8 cellular contexts compared by ENCODE assay signal in the genomic region with DNA sequence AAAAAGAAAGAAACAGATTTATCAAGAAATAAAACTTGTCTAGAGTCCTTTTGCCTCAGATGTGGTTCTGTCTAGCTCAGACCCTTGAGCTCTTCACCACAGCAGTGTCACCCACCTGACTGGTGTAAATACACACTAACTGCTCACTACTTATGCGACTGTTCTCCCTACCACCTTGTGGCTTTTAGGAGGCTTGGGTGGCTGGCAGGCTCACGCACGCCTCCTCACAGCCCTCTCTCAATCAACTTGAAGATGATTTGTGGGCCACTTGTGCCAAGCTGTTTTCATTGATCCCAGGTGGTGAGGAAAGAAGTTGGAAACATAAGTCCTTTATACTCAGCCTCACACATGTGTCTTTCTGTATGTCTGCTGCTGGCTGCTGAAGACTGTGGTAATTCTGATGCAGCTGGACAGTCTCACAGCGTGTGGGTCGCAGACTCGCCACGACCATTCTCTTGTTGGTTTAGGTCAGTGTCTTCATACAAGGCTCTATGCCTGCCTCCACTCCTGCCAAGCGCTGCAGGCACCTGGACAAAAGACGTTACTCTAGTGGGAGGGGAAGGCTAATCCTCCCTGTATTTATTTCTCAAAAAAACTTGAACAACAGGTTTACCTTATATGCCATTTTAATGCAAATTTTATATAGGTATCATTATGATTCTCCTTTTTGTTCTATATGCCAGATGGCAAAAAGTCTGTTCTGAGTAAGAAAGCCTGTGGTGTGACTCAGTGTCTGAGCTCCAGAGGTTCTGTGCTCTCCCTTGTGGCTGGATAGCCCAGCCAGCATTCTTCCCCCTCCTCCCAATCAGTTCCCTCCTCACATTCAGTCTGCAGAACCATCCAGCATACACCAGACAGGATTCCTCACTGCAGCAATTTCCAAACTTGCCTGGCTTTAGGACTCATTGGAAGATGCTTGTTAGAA.
A peak's percentile ranks its signal among the peaks of the same experiment; 100 is the strongest.
DNase-seq lines count a peak whose midpoint lies in the region; ATAC-seq, FAIRE-seq and TF ChIP-seq lines count a peak whose summit lies in the region.

No MANE protein-coding gene starts in this region.

- DNase-seq in activated CD8-positive, alpha-beta memory T cell treated with anti-CD3 and anti-CD28 coated beads, Interleukin-2, amount 50 U/mL, for 48 hours, result peak; percentile 57
- DNase-seq in activated CD8-positive, alpha-beta memory T cell treated with anti-CD3 and anti-CD28 coated beads, Interleukin-2, amount 50 U/mL, for 4 hours, result no peak
- peak; percentile 47 for DNase-seq in NCI-H774 (lab: John Stamatoyannopoulos, UW)
- DNase-seq in H1 (ENCODE audit: low read depth in 1 of 2, low spot score in 2 of 2), result peak in 1 of 2 experiments; percentile 29
- no peak for DNase-seq in stimulated activated naive CD4-positive, alpha-beta T cell treated with Interleukin-2 at 50 U/mL for 16 hours (lab: John Stamatoyannopoulos, UW)

- 0 out of 7 replicates have a peak overlapping the region, but pooled peaks of 1 of the 4 experiments have one; percentile 34 for H3K9ac ChIP-seq in H1 (replicated peaks in 1 of 4; ENCODE audit: extremely low read depth in 1 of 4, low read depth in 3 of 4, low read length in 3 of 4)

- no peak for FAIRE-seq in H1 (lab: Jason Lieb, UNC)

- peaks cover 6 to 29% (median 22%) of the 10 kb centered on the region in 4 experiments for H3K4me1 ChIP-seq in H1 (replicated peaks in 1 of 4; ENCODE audit: control insufficient read depth in 3 of 4, insufficient read depth in 4 of 4, low read length in 3 of 4)
- peaks cover 6 to 10% of the 10 kb centered on the region in 2 experiments for H3K4me1 ChIP-seq in neutrophil (ENCODE audit: control insufficient read depth in 1 of 2, insufficient read depth in 1 of 2, low read depth in 1 of 2, low read length in 1 of 2)

- peaks cover 5% of the 10 kb centered on the region; the same call in 1 of the 2 replicates for H3K79me1 ChIP-seq in H1 (ENCODE audit: low read depth, low read length)

- H3K23me2 ChIP-seq in H1 (ENCODE audit: low read depth, low read length), result no peaks in the 10 kb centered on the region; the same call in 1 of the 2 replicates

- H3K4ac ChIP-seq in H1 (replicated peaks; ENCODE audit: insufficient read length, low read depth, low read length), result no peak overlapping the region

- H3K9me3 ChIP-seq in H1 (ENCODE audit: insufficient read depth in 2 of 2, low read depth in 1 of 2, low read length in 1 of 2) (no peaks in the 10 kb centered on the region), neutrophil (no peaks in the 10 kb centered on the region)

- no peak for TF ChIP-seq POLR2A in H1 (IDR thresholded peaks at IDR 0.05; ENCODE audit: control extremely low read depth in 1 of 2, low read depth in 2 of 2, low read length in 2 of 2)

- H2BK120ac ChIP-seq in H1 (replicated peaks; ENCODE audit: low read depth, low read length), result no peak overlapping the region

- peak overlapping the region; percentile 65; the same call in 1 of the 2 replicates for H3K18ac ChIP-seq in H1 (ENCODE audit: extremely low read depth, low read length)

- H2BK20ac ChIP-seq in H1 (ENCODE audit: low read length), result peak overlapping the region; percentile 67

- H4K5ac ChIP-seq in H1 (ENCODE audit: insufficient read length, low read depth, low read length), result no peak overlapping the region

- peak overlapping the region; percentile 12 for H4K91ac ChIP-seq in H1 (replicated peaks; ENCODE audit: insufficient read length, low read length)

- no peak overlapping the region for H3K14ac ChIP-seq in H1 (ENCODE audit: insufficient read length)

- peak overlapping the region; percentile 68 for H2BK5ac ChIP-seq in H1 (ENCODE audit: low read depth, low read length)

- H3K27ac ChIP-seq in H1 (ENCODE audit: low read depth, low read length) (no peak overlapping the region), neutrophil (peak overlapping the region; percentile 12)

- no peak for TF ChIP-seq RAD21 in H1 (IDR thresholded peaks at IDR 0.05 in 1 of 2, conservative IDR thresholded peaks at IDR 0.05 in 1 of 2; ENCODE audit: low read depth in 2 of 2, low read length in 2 of 2)

- ATAC-seq in HG02885 (IDR thresholded peaks at IDR 0.05; ENCODE audit: poor library complexity, unreplicated experiment) (no peak), GM21737 (IDR thresholded peaks at IDR 0.05; ENCODE audit: unreplicated experiment) (no peak)

- TF ChIP-seq CTCF in H1 (IDR thresholded peaks at IDR 0.05; ENCODE audit: control extremely low read depth in 1 of 3, insufficient read depth in 1 of 3, low read depth in 1 of 3, low read length in 3 of 3), result no peak
- TF ChIP-seq CTCF in neutrophil (IDR thresholded peaks at IDR 0.05), result no peak

- H3K4me3 ChIP-seq in H1 (ENCODE audit: extremely low read depth in 1 of 4, insufficient read depth in 2 of 4, low read depth in 3 of 4, low read length in 4 of 4), result no peak overlapping the region
- H3K4me3 ChIP-seq in neutrophil (ENCODE audit: low read depth in 1 of 2, low read length in 1 of 2), result no peak overlapping the region

- H2BK12ac ChIP-seq in H1 (ENCODE audit: low read depth, low read length), result peak overlapping the region; percentile 91

- peak overlapping the region; percentile 0 to 12; a peak in 3 of 4 replicates for H3K4me2 ChIP-seq in H1 (ENCODE audit: insufficient read depth in 1 of 2, low read depth in 2 of 2, low read length in 2 of 2)

- TF ChIP-seq EP300 in H1 (IDR thresholded peaks at IDR 0.05; ENCODE audit: borderline replicate concordance in 1 of 2, low read depth in 2 of 2, low read length in 2 of 2), result no peak

- H2AK5ac ChIP-seq in H1 (ENCODE audit: low read depth, low read length), result peak overlapping the region; percentile 58

- no peak overlapping the region for H2AFZ ChIP-seq in H1 (ENCODE audit: low read length)

- H3K79me2 ChIP-seq in H1 (ENCODE audit: control insufficient read depth in 1 of 2, insufficient read depth in 2 of 2, low read length in 2 of 2), result peaks cover 0 to 70% of the 10 kb centered on the region in 2 experiments; a peak in 2 of 4 replicates

- no peaks in the 10 kb centered on the region for H3K27me3 ChIP-seq in H1 (replicated peaks in 1 of 4; ENCODE audit: control insufficient read depth in 3 of 4, extremely low read depth in 1 of 4, insufficient read depth in 3 of 4, low read length in 3 of 4)
- no peaks in the 10 kb centered on the region for H3K27me3 ChIP-seq in neutrophil

- no peak overlapping the region for H4K8ac ChIP-seq in H1 (ENCODE audit: extremely low read depth, insufficient read depth, low read length)

- H2BK15ac ChIP-seq in H1 (ENCODE audit: low read length), result peak overlapping the region; percentile 48; the same call in 1 of the 2 replicates

- CTCF ChIA-PET in H1 (lab: Charles Lee; ENCODE audit: partially characterized antibody), result interaction anchor here (0.5 to 6.6 kb wide), 9 partner anchors 12 to 116 kb away, joined by 3 to 28 read pairs (median 3); a partner anchor contains a TSS

- whole genome bisulfite sequencing in H1 (ENCODE audit: extremely low coverage in 1 of 2, insufficient coverage in 1 of 2, insufficient read length in 1 of 2, insufficient replicate concordance in 2 of 2, low coverage in 1 of 2, low lambda C conversion rate in 2 of 2, missing lambda C conversion rate in 1 of 2), 2 experiments, result 73% methylated on average over 9 of the region's 9 CpGs; no CpG with 5 or more reads in 1 of the 2 experiments

- no peaks in the 10 kb centered on the region for H4K20me1 ChIP-seq in H1 (replicated peaks in 1 of 2; ENCODE audit: control insufficient read depth in 1 of 2, insufficient read depth in 2 of 2, low read length in 2 of 2)

- POLR2A ChIA-PET in H1 (lab: Charles Lee; ENCODE audit: partially characterized antibody), result interaction anchor here (1.1 kb wide), 1 partner anchor 21 kb away, joined by 3 read pairs; no protein-coding TSS in a partner anchor

- no peaks in the 10 kb centered on the region for H3K36me3 ChIP-seq in H1 (ENCODE audit: control insufficient read depth in 2 of 4, insufficient read depth in 4 of 4, low read length in 3 of 4)
- no peaks in the 10 kb centered on the region for H3K36me3 ChIP-seq in neutrophil

- no peak overlapping the region for H3K56ac ChIP-seq in H1 (replicated peaks; ENCODE audit: insufficient read length, low read depth, low read length)

- H3K23ac ChIP-seq in H1 (ENCODE audit: insufficient read length), result no peak overlapping the region

TF ChIP-seq in H1, 55 proteins besides CTCF, POLR2A, EP300 and RAD21:
- TF ChIP-seq BCL11A (IDR thresholded peaks at IDR 0.05; ENCODE audit: low read depth in 2 of 2, low read length in 2 of 2), result no peak
- no peak for TF ChIP-seq BACH1 (IDR thresholded peaks at IDR 0.05; ENCODE audit: low read length)
- TF ChIP-seq, protein P1, sequence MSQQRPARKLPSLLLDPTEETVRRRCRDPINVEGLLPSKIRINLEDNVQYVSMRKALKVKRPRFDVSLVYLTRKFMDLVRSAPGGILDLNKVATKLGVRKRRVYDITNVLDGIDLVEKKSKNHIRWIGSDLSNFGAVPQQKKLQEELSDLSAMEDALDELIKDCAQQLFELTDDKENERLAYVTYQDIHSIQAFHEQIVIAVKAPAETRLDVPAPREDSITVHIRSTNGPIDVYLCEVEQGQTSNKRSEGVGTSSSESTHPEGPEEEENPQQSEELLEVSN (IDR thresholded peaks at IDR 0.05), result no peak
- TF ChIP-seq GTF2F1 (IDR thresholded peaks at IDR 0.05; ENCODE audit: borderline replicate concordance, low read depth, low read length), result no peak
- TF ChIP-seq KDM1A (IDR thresholded peaks at IDR 0.05; ENCODE audit: borderline replicate concordance, low read length), result no peak
- no peak for TF ChIP-seq RXRA (IDR thresholded peaks at IDR 0.05; ENCODE audit: insufficient read depth, low read depth, low read length)
- no peak for TF ChIP-seq RBBP5 (IDR thresholded peaks at IDR 0.05; ENCODE audit: borderline replicate concordance, low read depth, low read length)

Comparison
In these comparisons a context has a peak if more than half of its experiments do, and no peak if none do; other contexts are left out.
1. DNase-seq: peak in activated CD8-positive, alpha-beta memory T cell treated with anti-CD3 and anti-CD28 coated beads, Interleukin-2, amount 50 U/mL, for 48 hours (single experiment) and NCI-H774 (single experiment); none in activated CD8-positive, alpha-beta memory T cell treated with anti-CD3 and anti-CD28 coated beads, Interleukin-2, amount 50 U/mL, for 4 hours (single experiment) and stimulated activated naive CD4-positive, alpha-beta T cell treated with Interleukin-2 at 50 U/mL for 16 hours (single experiment).